Comparison of ENCODE assay signal across 1 cellular context in genomic region chr6:15317934-15318902, GRCh38.
TF ChIP-seq lines count a peak whose summit lies in the region.

No MANE protein-coding gene starts in this region.

TF ChIP-seq in HepG2, 621 proteins besides CTCF, POLR2A, EP300 and RAD21 (continued from another document):
- 0 out of 4 replicates have a peak, but pooled peaks of 1 of the 2 experiments have one; percentile 31 for TF ChIP-seq HMGXB4 (CRISPR knock-in tag; IDR thresholded peaks at IDR 0.05; ENCODE audit: borderline replicate concordance in 1 of 2, low read depth in 1 of 2)
- TF ChIP-seq REPIN1 (CRISPR knock-in tag; IDR thresholded peaks at IDR 0.05; ENCODE audit: borderline replicate concordance, low read depth) = no peak
- TF ChIP-seq BORCS8-MEF2B (CRISPR knock-in tag; IDR thresholded peaks at IDR 0.05) = peak; percentile 53; the same call in 1 of the 2 replicates
- TF ChIP-seq RNF2 (conservative IDR thresholded peaks at IDR 0.05; ENCODE audit: low read depth) = no peak
